Comparison of ENCODE assay signal across 18 cellular contexts in the genomic region with DNA sequence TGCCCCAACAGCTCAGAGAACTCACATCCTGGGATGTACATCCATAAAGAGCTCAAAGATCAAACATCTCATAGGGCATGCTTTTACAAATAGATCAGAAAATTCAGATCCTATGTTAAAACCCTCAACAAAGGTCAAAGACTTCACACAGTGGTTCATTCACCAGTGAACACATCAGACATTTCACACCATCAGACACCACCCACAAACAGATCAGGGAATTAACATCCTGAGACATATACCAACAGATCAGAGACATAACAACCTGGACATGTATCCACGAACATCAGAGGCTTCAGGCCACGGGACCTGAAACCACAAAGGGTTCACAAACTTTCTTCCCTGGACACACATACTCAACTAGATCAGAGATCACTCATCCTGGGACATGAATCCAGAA. TPM values are rescaled to one million over a fixed set of nuclear protein-coding genes. Genes with fewer than 3 reads are reported as not detected.
A peak's percentile ranks its signal among the peaks of the same experiment; 100 is the strongest.
DNase-seq lines count a peak whose midpoint lies in the region; ATAC-seq lines count a peak whose summit lies in the region.
"Had no signal": no experiment of that assay in that cellular context is flagged by ENCODE, and none has a peak within 500 bp of the region (broad histone marks: within the 10 kb centered on the region; RNA-seq: fewer than 3 reads in every experiment).

No MANE protein-coding gene starts in this region.

- no peak overlapping the region for H3K23ac ChIP-seq in mesendoderm (ENCODE audit: low read length)

- no peak overlapping the region for H2BK120ac ChIP-seq in mesendoderm (ENCODE audit: low read depth, low read length)

- no peak overlapping the region for H3K56ac ChIP-seq in mesendoderm (ENCODE audit: low read length)

- no peaks in the 10 kb centered on the region for H3K9me3 Mint-ChIP-seq in activated naive CD8-positive, alpha-beta T cell treated with anti-CD3 and anti-CD28 coated beads, Interleukin-2, amount 50 U/mL, for 24 hours
- H3K9me3 Mint-ChIP-seq in activated naive CD8-positive, alpha-beta T cell treated with anti-CD3 and anti-CD28 coated beads for 36 hours = peaks cover 10% of the 10 kb centered on the region
- H3K9me3 Mint-ChIP-seq in natural killer cell treated with Interleukin-12 subunit alpha and Interleukin-12 subunit beta and Interleukin-15 and Interleukin-18, amount 100 ng/mL, for 72 hours = no peaks in the 10 kb centered on the region
- H3K9me3 Mint-ChIP-seq: HFFc6 had no signal

- no peak overlapping the region for H2BK15ac ChIP-seq in mesendoderm (replicated peaks; ENCODE audit: low read depth)

- H3K18ac ChIP-seq in mesendoderm (ENCODE audit: low read length) = no peak overlapping the region

- no peak overlapping the region for H3K4me3 Mint-ChIP-seq in activated naive CD8-positive, alpha-beta T cell treated with anti-CD3 and anti-CD28 coated beads, Interleukin-2, amount 50 U/mL, for 24 hours
- H3K4me3 Mint-ChIP-seq in activated naive CD8-positive, alpha-beta T cell treated with anti-CD3 and anti-CD28 coated beads for 36 hours = no peak overlapping the region
- no peak overlapping the region for H3K4me3 Mint-ChIP-seq in natural killer cell treated with Interleukin-12 subunit alpha and Interleukin-12 subunit beta and Interleukin-15 and Interleukin-18, amount 100 ng/mL, for 72 hours
- H3K4me3 Mint-ChIP-seq: CD14-positive monocyte, HFFc6 had no signal

- H3K36me3 ChIP-seq in effector memory CD4-positive, alpha-beta T cell (ENCODE audit: control insufficient read depth, insufficient read depth, low read length) = no peaks in the 10 kb centered on the region
- H3K36me3 ChIP-seq in mesendoderm (ENCODE audit: control insufficient read depth, insufficient read depth, low read length) = no peaks in the 10 kb centered on the region

- peaks cover 5% of the 10 kb centered on the region for H3K36me3 Mint-ChIP-seq in activated naive CD8-positive, alpha-beta T cell treated with anti-CD3 and anti-CD28 coated beads, Interleukin-2, amount 50 U/mL, for 24 hours (ENCODE audit: low read depth)
- H3K36me3 Mint-ChIP-seq in activated naive CD8-positive, alpha-beta T cell treated with anti-CD3 and anti-CD28 coated beads for 36 hours = peaks cover 11% of the 10 kb centered on the region
- H3K36me3 Mint-ChIP-seq in natural killer cell treated with Interleukin-12 subunit alpha and Interleukin-12 subunit beta and Interleukin-15 and Interleukin-18, amount 100 ng/mL, for 72 hours = peaks cover 4% of the 10 kb centered on the region
- H3K36me3 Mint-ChIP-seq: CD14-positive monocyte had no signal

- H3K4ac ChIP-seq in mesendoderm (ENCODE audit: low read depth, low read length) = no peak overlapping the region

- H3K9me3 ChIP-seq in effector memory CD4-positive, alpha-beta T cell (ENCODE audit: control insufficient read depth, low read length) = no peaks in the 10 kb centered on the region

- H3K4me3 ChIP-seq in effector memory CD4-positive, alpha-beta T cell (ENCODE audit: insufficient read depth, low read depth, low read length, poor library complexity, severe bottlenecking) = no peak overlapping the region
- no peak overlapping the region for H3K4me3 ChIP-seq in mesendoderm (ENCODE audit: low read length)

- H4K5ac ChIP-seq in mesendoderm (ENCODE audit: low read length) = no peak overlapping the region

- no peaks in the 10 kb centered on the region for H3K27me3 ChIP-seq in effector memory CD4-positive, alpha-beta T cell (replicated peaks; ENCODE audit: control insufficient read depth, insufficient read depth, low read length, poor library complexity, severe bottlenecking)
- no peaks in the 10 kb centered on the region for H3K27me3 ChIP-seq in mesendoderm (ENCODE audit: insufficient read depth, low read length, poor library complexity)

- no peak overlapping the region for H2AK5ac ChIP-seq in mesendoderm (ENCODE audit: low read length)

- H3K4me1 Mint-ChIP-seq in activated naive CD8-positive, alpha-beta T cell treated with anti-CD3 and anti-CD28 coated beads, Interleukin-2, amount 50 U/mL, for 24 hours = peaks cover 40% of the 10 kb centered on the region
- peaks cover 28% of the 10 kb centered on the region for H3K4me1 Mint-ChIP-seq in activated naive CD8-positive, alpha-beta T cell treated with anti-CD3 and anti-CD28 coated beads for 36 hours
- H3K4me1 Mint-ChIP-seq in natural killer cell treated with Interleukin-12 subunit alpha and Interleukin-12 subunit beta and Interleukin-15 and Interleukin-18, amount 100 ng/mL, for 72 hours (ENCODE audit: low read depth in 2 of 2) = peaks cover 22 to 36% of the 10 kb centered on the region in 2 donors
- H3K4me1 Mint-ChIP-seq: CD14-positive monocyte had no signal

- peaks cover 41% of the 10 kb centered on the region for H3K4me1 ChIP-seq in effector memory CD4-positive, alpha-beta T cell (ENCODE audit: control insufficient read depth, insufficient read depth, low read length, poor library complexity, severe bottlenecking)
- H3K4me1 ChIP-seq in mesendoderm (ENCODE audit: control insufficient read depth, low read depth, low read length) = no peaks in the 10 kb centered on the region

- H3K9ac ChIP-seq in mesendoderm (ENCODE audit: low read length) = no peak overlapping the region

- H3K79me1 ChIP-seq in mesendoderm (ENCODE audit: low read length) = no peaks in the 10 kb centered on the region

- peak overlapping the region; percentile 36 for H3K27ac ChIP-seq in effector memory CD4-positive, alpha-beta T cell (ENCODE audit: insufficient read depth, low read length, poor library complexity, severe bottlenecking)
- no peak overlapping the region for H3K27ac ChIP-seq in mesendoderm (ENCODE audit: low read depth, low read length)
- H3K27ac ChIP-seq: 22Rv1, HL-60 had no signal

- H3K79me2 ChIP-seq in mesendoderm (ENCODE audit: control insufficient read depth, insufficient read depth, low read length) = no peaks in the 10 kb centered on the region

- no peak overlapping the region for H4K8ac ChIP-seq in mesendoderm (ENCODE audit: low read depth, low read length)

- no peak for DNase-seq in activated naive CD8-positive, alpha-beta T cell treated with anti-CD3 and anti-CD28 coated beads, Interleukin-2, amount 50 U/mL, for 24 hours
- DNase-seq in activated naive CD8-positive, alpha-beta T cell treated with anti-CD3 and anti-CD28 coated beads for 36 hours = no peak
- no peak for DNase-seq in effector memory CD4-positive, alpha-beta T cell
- DNase-seq in natural killer cell treated with Interleukin-12 subunit alpha and Interleukin-12 subunit beta and Interleukin-15 and Interleukin-18, amount 100 ng/mL, for 72 hours (ENCODE audit: low spot score) = no peak
- no peak for DNase-seq in mesendoderm
- no peak for DNase-seq in effector CD8-positive, alpha-beta T cell (lab: John Stamatoyannopoulos, UW)
- DNase-seq: DMS53, GF-D8, HCEC 1CT, HFFc6, IMR-90 had no signal

- no CpG with 5 or more reads among the region's 2 CpGs for WGBS in mesendoderm (ENCODE audit: extremely low coverage, insufficient coverage, low lambda C conversion rate)

- H3K4me2 ChIP-seq in mesendoderm (ENCODE audit: low read length) = no peak overlapping the region

- peak; percentile 58 for ATAC-seq in activated naive CD8-positive, alpha-beta T cell treated with anti-CD3 and anti-CD28 coated beads, Interleukin-2, amount 50 U/mL, for 24 hours
- peak; percentile 51 to 62 for ATAC-seq in natural killer cell treated with Interleukin-12 subunit alpha and Interleukin-12 subunit beta and Interleukin-15 and Interleukin-18, amount 100 ng/mL, for 72 hours
- no peak for ATAC-seq in HG03439 (IDR thresholded peaks at IDR 0.05; ENCODE audit: unreplicated experiment)

- H2BK5ac ChIP-seq in mesendoderm (ENCODE audit: low read length) = no peak overlapping the region

- no peak overlapping the region for H3K27ac Mint-ChIP-seq in activated naive CD8-positive, alpha-beta T cell treated with anti-CD3 and anti-CD28 coated beads, Interleukin-2, amount 50 U/mL, for 24 hours
- no peak overlapping the region for H3K27ac Mint-ChIP-seq in activated naive CD8-positive, alpha-beta T cell treated with anti-CD3 and anti-CD28 coated beads for 36 hours
- no peak overlapping the region for H3K27ac Mint-ChIP-seq in natural killer cell treated with Interleukin-12 subunit alpha and Interleukin-12 subunit beta and Interleukin-15 and Interleukin-18, amount 100 ng/mL, for 72 hours
- H3K27ac Mint-ChIP-seq: CD14-positive monocyte, HFFc6 had no signal

- no peaks in the 10 kb centered on the region for H3K27me3 Mint-ChIP-seq in activated naive CD8-positive, alpha-beta T cell treated with anti-CD3 and anti-CD28 coated beads, Interleukin-2, amount 50 U/mL, for 24 hours
- no peaks in the 10 kb centered on the region for H3K27me3 Mint-ChIP-seq in activated naive CD8-positive, alpha-beta T cell treated with anti-CD3 and anti-CD28 coated beads for 36 hours
- H3K27me3 Mint-ChIP-seq in natural killer cell treated with Interleukin-12 subunit alpha and Interleukin-12 subunit beta and Interleukin-15 and Interleukin-18, amount 100 ng/mL, for 72 hours = peaks cover 0 to 10% of the 10 kb centered on the region in 2 donors

RNA-seq across cellular contexts. Expression of a gene that starts 23.4 kb away (rescaled TPM):
- total RNA-seq in activated naive CD8-positive, alpha-beta T cell treated with anti-CD3 and anti-CD28 coated beads for 36 hours = 10 to 100 TPM; 31.9 to 32.8 TPM
- total RNA-seq in natural killer cell treated with Interleukin-12 subunit alpha and Interleukin-12 subunit beta and Interleukin-15 and Interleukin-18, amount 100 ng/mL, for 72 hours = 10 to 100 TPM; 19.2 to 33.8 TPM
- 9.0 TPM for polyA plus RNA-seq in mesendoderm (2013, experiment 1 of 2)
- polyA plus RNA-seq in mesendoderm (2013, experiment 2 of 2) = 8.4 TPM

RNA-seq across cellular contexts. Expression of a gene that starts 36.4 kb away (rescaled TPM):
- total RNA-seq in activated naive CD8-positive, alpha-beta T cell treated with anti-CD3 and anti-CD28 coated beads for 36 hours = 10 to 100 TPM; 87.8 to 89.8 TPM
- total RNA-seq in natural killer cell treated with Interleukin-12 subunit alpha and Interleukin-12 subunit beta and Interleukin-15 and Interleukin-18, amount 100 ng/mL, for 72 hours = 100 to 1,000 TPM in 1 of 2 donors, 10 to 100 TPM in 1; 98.7 to 109 TPM
- polyA plus RNA-seq in mesendoderm (2013, experiment 1 of 2) = 0.14 TPM
- 0.28 TPM for polyA plus RNA-seq in mesendoderm (2013, experiment 2 of 2)
- total RNA-seq: IMR-90 had no signal

RNA-seq across cellular contexts. Expression of a gene that starts 41.6 kb away (rescaled TPM):
- not detected for total RNA-seq in activated naive CD8-positive, alpha-beta T cell treated with anti-CD3 and anti-CD28 coated beads for 36 hours
- not detected for total RNA-seq in natural killer cell treated with Interleukin-12 subunit alpha and Interleukin-12 subunit beta and Interleukin-15 and Interleukin-18, amount 100 ng/mL, for 72 hours
- 0.21 TPM for polyA plus RNA-seq in mesendoderm (2013, experiment 1 of 2)
- 0.13 TPM for polyA plus RNA-seq in mesendoderm (2013, experiment 2 of 2)
- total RNA-seq: A673, H4, HFFc6, IMR-90 had no signal
- polyA plus RNA-seq: BJ, CD14-positive monocyte, IMR-90 had no signal
